In genomic region chr15:78069052-78069414, GRCh38 we compare ENCODE assay signal across 10 cellular contexts. TPM values are rescaled to one million over a fixed set of nuclear protein-coding genes. Genes with fewer than 3 reads are reported as not detected.
DNase-seq lines count a peak whose midpoint lies in the region; ATAC-seq and TF ChIP-seq lines count a peak whose summit lies in the region.
"Had no signal": no experiment of that assay in that cellular context is flagged by ENCODE, and none has a peak within 500 bp of the region (broad histone marks: within the 10 kb centered on the region; RNA-seq: fewer than 3 reads in every experiment).

No MANE protein-coding gene starts in this region.

- peak; percentile 8 for ATAC-seq in HG02588 (IDR thresholded peaks at IDR 0.05; ENCODE audit: unreplicated experiment)
- no peak for ATAC-seq in psoas muscle

- WGBS in adrenal gland, 4 donors = 61 to 78% (median 71%) methylated on average over 7 of the region's 7 CpGs
- WGBS in psoas muscle, 3 donors = 59 to 68% (median 62%) methylated on average over 7 of the region's 7 CpGs

- H3K9me3 ChIP-seq in adrenal gland (replicated peaks in 1 of 3) (no peaks in the 10 kb centered on the region), psoas muscle (no peaks in the 10 kb centered on the region)

- H3K4me1 ChIP-seq in adrenal gland (replicated peaks in 1 of 2) (peaks cover 97 to 98% of the 10 kb centered on the region in 2 donors), psoas muscle (peaks cover 89% of the 10 kb centered on the region)

- no peak overlapping the region for H3K4me3 ChIP-seq in adrenal gland
- H3K4me3 ChIP-seq in psoas muscle = peak overlapping the region; percentile 20

- DNase-seq in GF-D8 (lab: John Stamatoyannopoulos, UW) (peak; percentile 69), adrenal gland (no peak), psoas muscle (no peak), DMS153 (lab: John Stamatoyannopoulos, UW) (no peak), HCEC 1CT (no peak), DMS79 treated with DMSO at 0.1 percent for 48 hours (lab: John Stamatoyannopoulos, UW) (no peak), occipital lobe (lab: John Stamatoyannopoulos, UW) (no peak)
- DNase-seq: stimulated activated CD4-positive, alpha-beta T cell treated with anti-CD3 and anti-CD28 coated beads, Interleukin-4, amount 100 ng/mL, for 24 hours had no signal

- peak overlapping the region; percentile 23 to 98 (median 82) for H3K27ac ChIP-seq in adrenal gland
- peak overlapping the region; percentile 56 for H3K27ac ChIP-seq in psoas muscle

- H3K27me3 ChIP-seq in adrenal gland = no peaks in the 10 kb centered on the region
- no peaks in the 10 kb centered on the region for H3K27me3 ChIP-seq in psoas muscle (ENCODE audit: insufficient read depth in 3 of 3, low read length in 2 of 3)

- TF ChIP-seq CTCF in adrenal gland (IDR thresholded peaks at IDR 0.05) (no peak), psoas muscle (IDR thresholded peaks at IDR 0.05) (no peak)

- no peaks in the 10 kb centered on the region for H3K36me3 ChIP-seq in adrenal gland (replicated peaks in 1 of 2)
- no peaks in the 10 kb centered on the region for H3K36me3 ChIP-seq in psoas muscle (ENCODE audit: insufficient read depth in 1 of 2, low read depth in 1 of 2)

- TF ChIP-seq POLR2A in adrenal gland (IDR thresholded peaks at IDR 0.05) = no peak

- intact Hi-C loops in adrenal gland (cut with DNase I) = no loop called here
- intact Hi-C loops in psoas muscle (cut with DNase I) = loop anchor here in 1 of 2 donors (5.0 kb wide), 1 partner anchor 47 kb away; no protein-coding TSS in a partner anchor

RNA-seq across cellular contexts. Expression of gene TBC1D2B, which starts 8.5 kb away (rescaled TPM):
- total RNA-seq in adrenal gland = 10 to 100 TPM; 32.4 to 95.0 (median 66.5) TPM
- 10 to 100 TPM; 16.3 to 24.5 (median 18.2) TPM for polyA plus RNA-seq in adrenal gland
- total RNA-seq in psoas muscle = 10 to 100 TPM in 1 of 4 donors, 1 to 10 TPM in 3; 6.8 to 11.8 (median 8.8) TPM
- 1 to 10 TPM; 2.8 to 5.6 (median 3.4) TPM for polyA plus RNA-seq in psoas muscle
- total RNA-seq in occipital lobe = 12.3 TPM

RNA-seq across cellular contexts. Expression of gene SH2D7, which starts 23.3 kb away (rescaled TPM):
- total RNA-seq in adrenal gland = not detected
- polyA plus RNA-seq in adrenal gland = not detected
- total RNA-seq in psoas muscle = not detected
- not detected for polyA plus RNA-seq in psoas muscle
- total RNA-seq in occipital lobe = not detected
- total RNA-seq: LHCN-M2 had no signal
